Comparison of ENCODE assay signal across 9 cellular contexts in genomic region chr10:112689327-112689726, GRCh38.
DNase-seq lines count a peak whose midpoint lies in the region; ATAC-seq and TF ChIP-seq lines count a peak whose summit lies in the region.
"Had no signal": no experiment of that assay in that cellular context is flagged by ENCODE, and none has a peak within 500 bp of the region (broad histone marks: within the 10 kb centered on the region; RNA-seq: fewer than 3 reads in every experiment).

No MANE protein-coding gene starts in this region.

- H3K4me2 ChIP-seq in neural progenitor cell = no peak overlapping the region

- H3K36me3 ChIP-seq in MG63 (no peaks in the 10 kb centered on the region; the same call in 1 of the 2 replicates), neural progenitor cell (no peaks in the 10 kb centered on the region)

- no peak overlapping the region for H3K9ac ChIP-seq in neural progenitor cell

- no peak overlapping the region for H3K4me3 Mint-ChIP-seq in neural progenitor cell
- no peak overlapping the region for H3K4me3 Mint-ChIP-seq in natural killer cell treated with Interleukin-12 subunit alpha and Interleukin-12 subunit beta and Interleukin-15 and Interleukin-18, amount 100 ng/mL, for 72 hours

- no peaks in the 10 kb centered on the region for H3K4me1 ChIP-seq in neural progenitor cell

- H3F3A ChIP-seq in neural progenitor cell (ENCODE audit: low read depth) = peaks cover 7% of the 10 kb centered on the region

- H3K9me3 Mint-ChIP-seq in neural progenitor cell = no peaks in the 10 kb centered on the region
- no peaks in the 10 kb centered on the region for H3K9me3 Mint-ChIP-seq in natural killer cell treated with Interleukin-12 subunit alpha and Interleukin-12 subunit beta and Interleukin-15 and Interleukin-18, amount 100 ng/mL, for 72 hours

- no peak overlapping the region for H3K4me3 ChIP-seq in MG63
- no peak overlapping the region for H3K4me3 ChIP-seq in epithelial cell of proximal tubule (ENCODE audit: low read depth, low read length)
- H3K4me3 ChIP-seq in neural progenitor cell = no peak overlapping the region

- H3K79me2 ChIP-seq in neural progenitor cell (ENCODE audit: low read depth) = no peaks in the 10 kb centered on the region

- no peak overlapping the region for H2AFZ ChIP-seq in neural progenitor cell (replicated peaks)

- peaks cover 2% of the 10 kb centered on the region for H3K4me1 Mint-ChIP-seq in neural progenitor cell
- peaks cover 0 to 2% of the 10 kb centered on the region in 2 donors for H3K4me1 Mint-ChIP-seq in natural killer cell treated with Interleukin-12 subunit alpha and Interleukin-12 subunit beta and Interleukin-15 and Interleukin-18, amount 100 ng/mL, for 72 hours (ENCODE audit: low read depth in 2 of 2)

- no peak overlapping the region for H3K27ac ChIP-seq in neural progenitor cell

- no peaks in the 10 kb centered on the region for H3K9me3 ChIP-seq in MG63
- no peaks in the 10 kb centered on the region for H3K9me3 ChIP-seq in neural progenitor cell (ENCODE audit: low read depth)

- H3K27ac Mint-ChIP-seq in neural progenitor cell = no peak overlapping the region
- H3K27ac Mint-ChIP-seq in natural killer cell treated with Interleukin-12 subunit alpha and Interleukin-12 subunit beta and Interleukin-15 and Interleukin-18, amount 100 ng/mL, for 72 hours = no peak overlapping the region

- DNase-seq in EL (peak; percentile 15), MG63 (peak; percentile 3), epithelial cell of proximal tubule (ENCODE audit: low read depth) (no peak), neural progenitor cell (ENCODE audit: low spot score) (peak; percentile 64), cerebellar cortex (ENCODE audit: low spot score) (no peak), NCI-H2196 treated with DMSO at 0.1 percent for 48 hours (lab: John Stamatoyannopoulos, UW; ENCODE audit: unreplicated experiment) (no peak)
- DNase-seq in natural killer cell treated with Interleukin-12 subunit alpha and Interleukin-12 subunit beta and Interleukin-15 and Interleukin-18, amount 100 ng/mL, for 72 hours (ENCODE audit: low spot score) = no peak
- DNase-seq in stimulated activated CD4-positive, alpha-beta T cell treated with anti-CD3 and anti-CD28 coated beads, Interleukin-12 subunit alpha, Interleukin-12 subunit beta, amount 100 ng/mL, for 4 hours = no peak
- DNase-seq: activated naive CD4-positive, alpha-beta T cell treated with anti-CD3 and anti-CD28 coated beads, Interleukin-2, amount 50 U/mL, for 16 hours had no signal

- no peaks in the 10 kb centered on the region for H4K20me1 ChIP-seq in neural progenitor cell (ENCODE audit: low read depth)

- no peak for ATAC-seq in natural killer cell treated with Interleukin-12 subunit alpha and Interleukin-12 subunit beta and Interleukin-15 and Interleukin-18, amount 100 ng/mL, for 72 hours

- H3K27me3 ChIP-seq in MG63 (no peaks in the 10 kb centered on the region), neural progenitor cell (no peaks in the 10 kb centered on the region)

- TF ChIP-seq CTCF in epithelial cell of proximal tubule (conservative IDR thresholded peaks at IDR 0.05; ENCODE audit: low read depth, low read length) (peak; percentile 49), neural progenitor cell (IDR thresholded peaks at IDR 0.05) (peak; percentile 62)

- H3K27me3 Mint-ChIP-seq in neural progenitor cell (ENCODE audit: insufficient read depth, low read depth) = no peaks in the 10 kb centered on the region
- no peaks in the 10 kb centered on the region for H3K27me3 Mint-ChIP-seq in natural killer cell treated with Interleukin-12 subunit alpha and Interleukin-12 subunit beta and Interleukin-15 and Interleukin-18, amount 100 ng/mL, for 72 hours

- H3K36me3 Mint-ChIP-seq in neural progenitor cell = no peaks in the 10 kb centered on the region
- no peaks in the 10 kb centered on the region for H3K36me3 Mint-ChIP-seq in natural killer cell treated with Interleukin-12 subunit alpha and Interleukin-12 subunit beta and Interleukin-15 and Interleukin-18, amount 100 ng/mL, for 72 hours

Comparison
In these comparisons a context has a peak if more than half of its experiments do, and no peak if none do; other contexts are left out.
1. DNase-seq: peak in EL (single experiment), MG63 (single experiment) and neural progenitor cell (single experiment); none in epithelial cell of proximal tubule (single experiment), cerebellar cortex (single experiment), NCI-H2196 treated with DMSO at 0.1 percent for 48 hours (single experiment), natural killer cell treated with Interleukin-12 subunit alpha and Interleukin-12 subunit beta and Interleukin-15 and Interleukin-18, amount 100 ng/mL, for 72 hours (single experiment) and stimulated activated CD4-positive, alpha-beta T cell treated with anti-CD3 and anti-CD28 coated beads, Interleukin-12 subunit alpha, Interleukin-12 subunit beta, amount 100 ng/mL, for 4 hours (single experiment).